8 cellular contexts compared by ENCODE assay signal in genomic region chr12:123139926-123140674, GRCh38. TPM values are rescaled to one million over a fixed set of nuclear protein-coding genes. Genes with fewer than 3 reads are reported as not detected.
DNase-seq lines count a peak whose midpoint lies in the region; ATAC-seq and TF ChIP-seq lines count a peak whose summit lies in the region.

No MANE protein-coding gene starts in this region.

- H3K27me3 ChIP-seq in layer of hippocampus (ENCODE audit: control insufficient read depth, insufficient read depth, low read length) (no peaks in the 10 kb centered on the region), testis (no peaks in the 10 kb centered on the region)

- intact Hi-C loops in testis (cut with DNase I; ENCODE audit: low total_unique reads) = loop anchor here (10.0 kb wide), 3 partner anchors 45 to 155 kb away; partner anchors contain the start of gene ARL6IP4

- H3K27me3 Mint-ChIP-seq in activated T-helper 17 cell treated with anti-CD3 and anti-CD28 coated beads, Interleukin-2, amount 50 U/mL, for 72 hours = no peaks in the 10 kb centered on the region

- H3K9me3 ChIP-seq in testis = no peaks in the 10 kb centered on the region

- H3K4me3 ChIP-seq in testis = no peak overlapping the region

- peaks cover 41% of the 10 kb centered on the region for H3K4me1 ChIP-seq in testis

- no peak overlapping the region for H3K4me3 Mint-ChIP-seq in activated T-helper 17 cell treated with anti-CD3 and anti-CD28 coated beads, Interleukin-2, amount 50 U/mL, for 72 hours

- ATAC-seq in activated T-helper 17 cell treated with anti-CD3 and anti-CD28 coated beads, Interleukin-2, amount 50 U/mL, for 72 hours (replicated peaks) = no peak
- no peak for ATAC-seq in HG02678 (IDR thresholded peaks at IDR 0.05; ENCODE audit: unreplicated experiment)

- no peaks in the 10 kb centered on the region for H3K9me3 Mint-ChIP-seq in activated T-helper 17 cell treated with anti-CD3 and anti-CD28 coated beads, Interleukin-2, amount 50 U/mL, for 72 hours

- no peak for TF ChIP-seq CTCF in testis (IDR thresholded peaks at IDR 0.05)

- no peak for TF ChIP-seq POLR2A in testis (IDR thresholded peaks at IDR 0.05)

- 44 to 50% methylated on average over 4 to 6 of the region's 6 CpGs for WGBS in testis, 2 donors

- no peaks in the 10 kb centered on the region for H3K36me3 ChIP-seq in testis (ENCODE audit: low read depth, missing control alignments)

- H3K36me3 Mint-ChIP-seq in activated T-helper 17 cell treated with anti-CD3 and anti-CD28 coated beads, Interleukin-2, amount 50 U/mL, for 72 hours (ENCODE audit: low read depth) = no peaks in the 10 kb centered on the region

- H3K27ac ChIP-seq in layer of hippocampus (ENCODE audit: low read depth, low read length) (peak overlapping the region; percentile 24), testis (peak overlapping the region; percentile 64 to 74)

- DNase-seq in NCI-H146 (lab: John Stamatoyannopoulos, UW) (peak; percentile 67), NCI-H146 treated with DMSO at 0.1 percent for 48 hours (lab: John Stamatoyannopoulos, UW; ENCODE audit: unreplicated experiment) (no peak), testis (no peak), Ammon's horn (ENCODE audit: low spot score) (no peak), OCI-M2 (lab: John Stamatoyannopoulos, UW; ENCODE audit: unreplicated experiment) (no peak)

- H3K4me1 Mint-ChIP-seq in activated T-helper 17 cell treated with anti-CD3 and anti-CD28 coated beads, Interleukin-2, amount 50 U/mL, for 72 hours = no peaks in the 10 kb centered on the region

- H3K27ac Mint-ChIP-seq in activated T-helper 17 cell treated with anti-CD3 and anti-CD28 coated beads, Interleukin-2, amount 50 U/mL, for 72 hours = peak overlapping the region; percentile 60

RNA-seq across cellular contexts. Expression of gene PITPNM2, which starts 10.8 kb away (rescaled TPM):
- 1 to 10 TPM; 4.1 to 4.6 TPM for total RNA-seq in activated T-helper 17 cell treated with anti-CD3 and anti-CD28 coated beads, Interleukin-2, amount 50 U/mL, for 72 hours
- 10 to 100 TPM; 25.3 to 38.3 TPM for total RNA-seq in testis
- 24.2 TPM for polyA plus RNA-seq in testis (ENCODE audit: insufficient read depth, low read depth, low replicate concordance)

Comparison
In these comparisons a context has a peak if more than half of its experiments do, and no peak if none do; other contexts are left out.
1. RNA of gene PITPNM2, which starts 10.8 kb away (total RNA-seq): 25.3 to 38.3 TPM in testis; 4.1 to 4.6 TPM in activated T-helper 17 cell treated with anti-CD3 and anti-CD28 coated beads, Interleukin-2, amount 50 U/mL, for 72 hours; every median in the first group is over 4 times any median in the second.